Comparison of ENCODE assay signal across 9 cellular contexts in genomic region chr3:118884748-118885206, GRCh38.
DNase-seq lines count a peak whose midpoint lies in the region; ATAC-seq and TF ChIP-seq lines count a peak whose summit lies in the region.
"Had no signal": no experiment of that assay in that cellular context is flagged by ENCODE, and none has a peak within 500 bp of the region (broad histone marks: within the 10 kb centered on the region; RNA-seq: fewer than 3 reads in every experiment).

No MANE protein-coding gene starts in this region.

- H3K27ac ChIP-seq in RWPE1 (no peak overlapping the region), upper lobe of right lung (no peak overlapping the region)
- H3K27ac ChIP-seq: epithelial cell of prostate had no signal

- intact Hi-C loops in posterior cingulate gyrus (cut with DNase I): loop anchor here (1.0 to 5.0 kb wide), 2 partner anchors 103 to 151 kb away; no protein-coding TSS in a partner anchor
- intact Hi-C loops in upper lobe of right lung (cut with DNase I): loop anchor here (10.0 kb wide), 1 partner anchor 210 kb away; no protein-coding TSS in a partner anchor

- CTCF ChIA-PET in RWPE1 (lab: Yijun Ruan, JAX): interaction anchor here (0.6 to 4.8 kb wide), 21 partner anchors 8 to 504 kb away, joined by 3 to 57 read pairs (median 4); partner anchors contain the start of genes B4GALT4 and IGSF11

- no peaks in the 10 kb centered on the region for H3K36me3 ChIP-seq in upper lobe of right lung

- H3K9me3 ChIP-seq in upper lobe of right lung: no peaks in the 10 kb centered on the region

- no peak overlapping the region for H3K4me3 ChIP-seq in upper lobe of right lung

- H3K4me1 ChIP-seq in upper lobe of right lung: no peaks in the 10 kb centered on the region

- POLR2A ChIA-PET in RWPE1 (lab: Yijun Ruan, JAX; ENCODE audit: low non-redundant PET): no interaction called here

- peak; percentile 73 for ATAC-seq in GM21526 (IDR thresholded peaks at IDR 0.05; ENCODE audit: low FRiP score, unreplicated experiment)
- ATAC-seq in upper lobe of right lung: peak; percentile 90

- H3K27me3 ChIP-seq in upper lobe of right lung: peaks cover 8% of the 10 kb centered on the region

- DNase-seq in DMS53 (lab: John Stamatoyannopoulos, UW): peak; percentile 77
- DNase-seq in HuH-7.5 (ENCODE audit: low spot score): peak; percentile 10
- peak; percentile 47 for DNase-seq in RWPE1 (ENCODE audit: low spot score)
- DNase-seq in activated effector memory CD4-positive, alpha-beta T cell treated with Interleukin-2 at 50 U/mL for 16 hours: peak; percentile 57
- peak; percentile 79 for DNase-seq in globus pallidus (ENCODE audit: low spot score)
- peak; percentile 52 to 97 (median 84) for DNase-seq in posterior cingulate gyrus
- DNase-seq in upper lobe of right lung: peak; percentile 86

- TF ChIP-seq CTCF in RWPE1 (conservative IDR thresholded peaks at IDR 0.05; ENCODE audit: low read depth) (peak; percentile 85), upper lobe of right lung (IDR thresholded peaks at IDR 0.05) (peak; percentile 84)

Comparison
In these comparisons a context has a peak if more than half of its experiments do, and no peak if none do; other contexts are left out.
1. DNase-seq: peak in every context shown above with its lines; median percentile 86 in upper lobe of right lung; 84 in posterior cingulate gyrus; 79 in globus pallidus; 77 in DMS53; 57 in activated effector memory CD4-positive, alpha-beta T cell treated with Interleukin-2 at 50 U/mL for 16 hours; 47 in RWPE1; 10 in HuH-7.5.